ENCODE assay signal across 24 cellular contexts in the genomic region with DNA sequence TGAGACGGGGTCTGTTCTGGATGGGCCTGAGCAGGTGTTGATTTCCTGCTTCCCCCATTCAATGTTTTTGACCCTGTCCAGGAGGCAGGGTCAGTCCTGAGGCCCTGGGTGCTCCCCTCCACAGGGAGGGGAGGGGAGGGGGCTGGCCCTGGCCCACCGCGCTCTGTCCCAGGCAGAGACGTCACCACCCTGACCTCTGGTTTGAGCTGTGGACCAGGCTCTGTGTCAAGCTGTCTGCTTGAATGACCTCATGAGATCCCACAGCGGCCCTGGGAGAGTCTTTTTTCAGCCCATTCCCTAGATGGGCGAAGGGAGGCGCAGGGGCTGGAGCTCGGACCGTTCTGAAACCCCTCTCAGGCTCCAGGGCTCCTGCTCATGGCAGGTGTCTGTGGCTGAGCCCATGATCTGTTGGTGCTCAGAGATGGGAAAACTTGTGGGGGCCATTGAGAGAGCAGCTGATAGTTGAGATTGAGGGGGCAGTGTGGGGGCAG. TPM values are rescaled to one million over a fixed set of nuclear protein-coding genes. Genes with fewer than 3 reads are reported as not detected.
A peak's percentile ranks its signal among the peaks of the same experiment; 100 is the strongest.
DNase-seq lines count a peak whose midpoint lies in the region; ATAC-seq and TF ChIP-seq lines count a peak whose summit lies in the region.
"Had no signal": no experiment of that assay in that cellular context is flagged by ENCODE, and none has a peak within 500 bp of the region (broad histone marks: within the 10 kb centered on the region; RNA-seq: fewer than 3 reads in every experiment).

No MANE protein-coding gene starts in this region.

- H3K9me2 ChIP-seq in GM23338 (ENCODE audit: insufficient read depth) = no peaks in the 10 kb centered on the region

- H2BK12ac ChIP-seq in mesenchymal stem cell (ENCODE audit: low read length in 2 of 2) = no peak overlapping the region

- H4K91ac ChIP-seq in mesenchymal stem cell (ENCODE audit: low read length) = no peak overlapping the region

- DNase-seq in COLO668 (lab: John Stamatoyannopoulos, UW; ENCODE audit: unreplicated experiment) (peak; percentile 22), GM23338 (ENCODE audit: low spot score) (no peak), SK-N-DZ (ENCODE audit: low spot score) (peak; percentile 90), islet precursor cell (peak; percentile 69), activated gamma-delta T cell (lab: John Stamatoyannopoulos, UW) (no peak), mesenchymal stem cell (no peak), MCF 10A (ENCODE audit: unreplicated experiment) (no peak), MG63 (no peak)
- DNase-seq: activated naive CD4-positive, alpha-beta T cell; CD8-positive, alpha-beta memory T cell; central memory CD4-positive, alpha-beta T cell; gastrocnemius medialis; kidney glomerular epithelial cell; naive B cell; NCI-H187; NCI-H446 treated with DMSO at 0.1 percent for 48 hours; ovary; right cardiac atrium; stimulated activated CD8-positive, alpha-beta memory T cell treated with anti-CD3 and anti-CD28 coated beads, Interleukin-4, amount 100 ng/mL, for 48 hours; substantia nigra had no signal

- no peak overlapping the region for H3K4ac ChIP-seq in mesenchymal stem cell (ENCODE audit: low read depth in 1 of 2, low read length in 2 of 2)

- H3K4me3 Mint-ChIP-seq in GM23338 (no peak overlapping the region), MCF 10A (ENCODE audit: unreplicated experiment) (no peak overlapping the region)
- H3K4me3 Mint-ChIP-seq: CD8-positive, alpha-beta memory T cell; naive B cell had no signal

- H3K27ac Mint-ChIP-seq in GM23338 (no peak overlapping the region), MCF 10A (ENCODE audit: low read depth, unreplicated experiment) (no peak overlapping the region)
- H3K27ac Mint-ChIP-seq: CD8-positive, alpha-beta memory T cell had no signal

- TF ChIP-seq CTCF in GM23338 (conservative IDR thresholded peaks at IDR 0.05; ENCODE audit: low read depth in 2 of 2) (no peak), MCF 10A (IDR thresholded peaks at IDR 0.05; ENCODE audit: unreplicated experiment) (no peak)

- H3K79me1 ChIP-seq in mesenchymal stem cell (replicated peaks; ENCODE audit: low read length, poor library complexity, severe bottlenecking) = no peaks in the 10 kb centered on the region

- no peak overlapping the region for H3K14ac ChIP-seq in mesenchymal stem cell (ENCODE audit: low read length in 2 of 2)

- H3K27ac ChIP-seq in GM23338 (ENCODE audit: low read depth) (no peak overlapping the region), mesenchymal stem cell (ENCODE audit: low read length, poor library complexity, severe bottlenecking) (no peak overlapping the region)
- H3K27ac ChIP-seq: gastrocnemius medialis, KMS-11, ovary had no signal

- POLR2A ChIA-PET in MCF 10A (lab: Yijun Ruan, JAX) = no interaction called here

- H2AFZ ChIP-seq in GM23338 (no peak overlapping the region), mesenchymal stem cell (ENCODE audit: low read depth, low read length) (no peak overlapping the region)

- peaks cover 4% of the 10 kb centered on the region; the same call in 2 of the 3 replicates for H3K36me3 Mint-ChIP-seq in GM23338 (ENCODE audit: low read depth)
- H3K36me3 Mint-ChIP-seq in MCF 10A (ENCODE audit: insufficient read depth, unreplicated experiment) = no peaks in the 10 kb centered on the region

- H3K36me3 ChIP-seq in GM23338 (ENCODE audit: insufficient read depth) = no peaks in the 10 kb centered on the region
- no peaks in the 10 kb centered on the region for H3K36me3 ChIP-seq in mesenchymal stem cell (ENCODE audit: control insufficient read depth in 1 of 2, insufficient read depth in 2 of 2, low read depth in 1 of 2, low read length in 2 of 2)
- no peaks in the 10 kb centered on the region for H3K36me3 ChIP-seq in MG63
- H3K36me3 ChIP-seq: gastrocnemius medialis, ovary had no signal

- H3K9me3 ChIP-seq in mesenchymal stem cell (ENCODE audit: control insufficient read depth, low read length) (no peaks in the 10 kb centered on the region), MG63 (no peaks in the 10 kb centered on the region)
- H3K9me3 ChIP-seq: gastrocnemius medialis, ovary had no signal

- H3K4me3 ChIP-seq in GM23338 = no peak overlapping the region
- H3K4me3 ChIP-seq in mesenchymal stem cell (ENCODE audit: insufficient read depth in 1 of 2, low read depth in 1 of 2, low read length in 2 of 2) = no peak overlapping the region
- no peak overlapping the region for H3K4me3 ChIP-seq in MG63
- H3K4me3 ChIP-seq: gastrocnemius medialis, ovary had no signal

- no peaks in the 10 kb centered on the region for H3K4me1 ChIP-seq in GM23338 (ENCODE audit: insufficient read depth)
- no peaks in the 10 kb centered on the region for H3K4me1 ChIP-seq in mesenchymal stem cell (ENCODE audit: control insufficient read depth, insufficient read depth, low read depth, low read length)
- H3K4me1 ChIP-seq: gastrocnemius medialis had no signal

- no peaks in the 10 kb centered on the region for H3F3A ChIP-seq in GM23338 (replicated peaks; ENCODE audit: low read depth)

- H2BK120ac ChIP-seq in mesenchymal stem cell (ENCODE audit: low read depth, low read length) = no peak overlapping the region

- H2BK5ac ChIP-seq in mesenchymal stem cell (ENCODE audit: low read depth, low read length, poor library complexity, severe bottlenecking) = no peak overlapping the region

- ATAC-seq in GM23338 = peak; percentile 46
- ATAC-seq: gastrocnemius medialis, right cardiac atrium had no signal

- H3K9ac ChIP-seq in mesenchymal stem cell (ENCODE audit: low read length) = no peak overlapping the region
- H3K9ac ChIP-seq: KMS-11 had no signal

- WGBS in mesenchymal stem cell = 45% methylated on average over 9 of the region's 9 CpGs

- intact Hi-C loops in MCF 10A (cut with micrococcal nuclease) = no loop called here

- no peaks in the 10 kb centered on the region for H3K79me2 ChIP-seq in GM23338 (replicated peaks; ENCODE audit: insufficient read depth)

- no peak overlapping the region for H3K23ac ChIP-seq in mesenchymal stem cell (ENCODE audit: low read length in 2 of 2)

- H3K27me3 Mint-ChIP-seq in GM23338 (ENCODE audit: insufficient read depth, low read depth, poor library complexity) (peaks cover 13% of the 10 kb centered on the region), MCF 10A (ENCODE audit: insufficient read depth, unreplicated experiment) (peaks cover 23% of the 10 kb centered on the region)

- H3K4me1 Mint-ChIP-seq in GM23338 (peaks cover 7% of the 10 kb centered on the region), MCF 10A (ENCODE audit: insufficient read depth, unreplicated experiment) (no peaks in the 10 kb centered on the region)

- H3K4me2 ChIP-seq in GM23338 (no peak overlapping the region), mesenchymal stem cell (ENCODE audit: low read length, poor library complexity, severe bottlenecking) (no peak overlapping the region)
- H3K4me2 ChIP-seq: KMS-11 had no signal

- H3K18ac ChIP-seq in mesenchymal stem cell (ENCODE audit: low read depth in 1 of 2, low read length in 2 of 2) = no peak overlapping the region

- H4K20me1 ChIP-seq in GM23338 (replicated peaks; ENCODE audit: insufficient read depth) = no peaks in the 10 kb centered on the region

- H3K9me3 Mint-ChIP-seq in GM23338 (peaks cover 4% of the 10 kb centered on the region), MCF 10A (ENCODE audit: unreplicated experiment) (peaks cover 8% of the 10 kb centered on the region)

- CTCF ChIA-PET in MCF 10A (lab: Yijun Ruan, JAX) = no interaction called here

- H2BK15ac ChIP-seq in mesenchymal stem cell (ENCODE audit: low read depth, poor library complexity, severe bottlenecking) = no peak overlapping the region

- no TSS peak for BruUV-seq in MCF 10A (replicated peaks; lab: Mats Ljungman, UMichigan)

- no peak overlapping the region for H4K8ac ChIP-seq in mesenchymal stem cell (ENCODE audit: low read length)

- no peaks in the 10 kb centered on the region for H3K27me3 ChIP-seq in GM23338 (ENCODE audit: insufficient read depth)
- H3K27me3 ChIP-seq in mesenchymal stem cell (ENCODE audit: control insufficient read depth in 1 of 2, insufficient read depth in 1 of 2, low read length in 2 of 2) = peaks cover 28 to 48% of the 10 kb centered on the region in 2 experiments
- H3K27me3 ChIP-seq in MG63 = no peaks in the 10 kb centered on the region
- H3K27me3 ChIP-seq: ovary had no signal

- H2AK5ac ChIP-seq in mesenchymal stem cell (ENCODE audit: low read length, severe bottlenecking) = no peak overlapping the region

RNA-seq across cellular contexts. Expression of gene LKAAEAR1, which starts 8.9 kb away (rescaled TPM):
- 1.1 TPM in 1 of 2 replicates, not detected in the other for total RNA-seq in GM23338 (2014; rRNA removed; shearing (Covaris generic))
- 1.8 and 2.4 TPM in 2 replicates for polyA plus RNA-seq in GM23338 (2016; fragmentation: Nextera tagmentation; extraction: Ambion mirVana)
- polyA plus RNA-seq in SK-N-DZ (2014; cell fraction: cytosol; rRNA removed) = not detected in 2 replicates
- polyA plus RNA-seq in SK-N-DZ (2014; cell fraction: nucleus; rRNA removed) = not detected in 2 replicates
- polyA plus RNA-seq in mesenchymal stem cell (2013, experiment 1 of 2) = 0.08 TPM
- not detected for polyA plus RNA-seq in mesenchymal stem cell (2013, experiment 2 of 2)
- total RNA-seq in MCF 10A (2022) = not detected in 2 replicates
- total RNA-seq in MG63 (2014; rRNA removed; shearing (Covaris generic); ENCODE audit: low replicate concordance) = 5.0 and 9.9 TPM in 2 replicates
- total RNA-seq: Daoy, epithelial cell of proximal tubule, gastrocnemius medialis, ureter had no signal
- polyA plus RNA-seq: ovary had no signal

RNA-seq across cellular contexts. Expression of gene OPRL1, which starts 13.2 kb away (rescaled TPM):
- total RNA-seq in GM23338 (2014; rRNA removed; shearing (Covaris generic)) = 0.74 and 1.1 TPM in 2 replicates
- 0.24 and 0.27 TPM in 2 replicates for polyA plus RNA-seq in GM23338 (2016; fragmentation: Nextera tagmentation; extraction: Ambion mirVana)
- polyA plus RNA-seq in SK-N-DZ (2014; cell fraction: cytosol; rRNA removed) = 14.7 and 15.5 TPM in 2 replicates
- 7.1 and 11.7 TPM in 2 replicates for polyA plus RNA-seq in SK-N-DZ (2014; cell fraction: nucleus; rRNA removed)
- 0.54 TPM for polyA plus RNA-seq in mesenchymal stem cell (2013, experiment 1 of 2)
- polyA plus RNA-seq in mesenchymal stem cell (2013, experiment 2 of 2) = 0.40 TPM
- 0.12 and 0.15 TPM in 2 replicates for total RNA-seq in MCF 10A (2022)
- total RNA-seq in MG63 (2014; rRNA removed; shearing (Covaris generic); ENCODE audit: low replicate concordance) = 1.2 and 3.9 TPM in 2 replicates

RNA-seq across cellular contexts. Expression of gene RGS19, which starts 13.7 kb away (rescaled TPM):
- total RNA-seq in GM23338 (2014; rRNA removed; shearing (Covaris generic)) = 15.0 and 19.7 TPM in 2 replicates
- 12.5 and 13.1 TPM in 2 replicates for polyA plus RNA-seq in GM23338 (2016; fragmentation: Nextera tagmentation; extraction: Ambion mirVana)
- 30.3 and 30.4 TPM in 2 replicates for polyA plus RNA-seq in SK-N-DZ (2014; cell fraction: cytosol; rRNA removed)
- 28.4 and 31.8 TPM in 2 replicates for polyA plus RNA-seq in SK-N-DZ (2014; cell fraction: nucleus; rRNA removed)
- 11.6 TPM for polyA plus RNA-seq in mesenchymal stem cell (2013, experiment 1 of 2)
- 13.4 TPM for polyA plus RNA-seq in mesenchymal stem cell (2013, experiment 2 of 2)
- 8.2 and 8.8 TPM in 2 replicates for total RNA-seq in MCF 10A (2022)
- total RNA-seq in MG63 (2014; rRNA removed; shearing (Covaris generic); ENCODE audit: low replicate concordance) = 20.2 and 40.9 TPM in 2 replicates

RNA-seq across cellular contexts. Expression of gene NPBWR2, which starts 14.3 kb away (rescaled TPM):
- not detected in 2 replicates for total RNA-seq in GM23338 (2014; rRNA removed; shearing (Covaris generic))
- not detected in 2 replicates for polyA plus RNA-seq in GM23338 (2016; fragmentation: Nextera tagmentation; extraction: Ambion mirVana)
- not detected in 2 replicates for polyA plus RNA-seq in SK-N-DZ (2014; cell fraction: cytosol; rRNA removed)
- polyA plus RNA-seq in SK-N-DZ (2014; cell fraction: nucleus; rRNA removed) = not detected in 2 replicates
- not detected for polyA plus RNA-seq in mesenchymal stem cell (2013, experiment 1 of 2)
- polyA plus RNA-seq in mesenchymal stem cell (2013, experiment 2 of 2) = not detected
- not detected in 2 replicates for total RNA-seq in MCF 10A (2022)
- total RNA-seq in MG63 (2014; rRNA removed; shearing (Covaris generic); ENCODE audit: low replicate concordance) = not detected in 2 replicates
- total RNA-seq: CD8-positive, alpha-beta memory T cell; Daoy; epithelial cell of proximal tubule; gastrocnemius medialis; ovary; right cardiac atrium; ureter had no signal
- polyA plus RNA-seq: CD8-positive, alpha-beta memory T cell; ovary; right cardiac atrium had no signal

RNA-seq across cellular contexts. Expression of gene TCEA2, which starts 30.1 kb away (rescaled TPM):
- 15.0 and 21.0 TPM in 2 replicates for total RNA-seq in GM23338 (2014; rRNA removed; shearing (Covaris generic))
- 54.4 and 58.9 TPM in 2 replicates for polyA plus RNA-seq in GM23338 (2016; fragmentation: Nextera tagmentation; extraction: Ambion mirVana)
- 33.1 and 37.2 TPM in 2 replicates for polyA plus RNA-seq in SK-N-DZ (2014; cell fraction: cytosol; rRNA removed)
- 164 and 170 TPM in 2 replicates for polyA plus RNA-seq in SK-N-DZ (2014; cell fraction: nucleus; rRNA removed)
- polyA plus RNA-seq in mesenchymal stem cell (2013, experiment 1 of 2) = 57.9 TPM
- polyA plus RNA-seq in mesenchymal stem cell (2013, experiment 2 of 2) = 60.9 TPM
- total RNA-seq in MCF 10A (2022) = 30.8 and 39.7 TPM in 2 replicates
- 37.8 and 48.0 TPM in 2 replicates for total RNA-seq in MG63 (2014; rRNA removed; shearing (Covaris generic); ENCODE audit: low replicate concordance)

Comparison
In these comparisons a context has a peak if more than half of its experiments do, and no peak if none do; other contexts are left out.
1. DNase-seq: peak in COLO668 (single experiment), SK-N-DZ (single experiment) and islet precursor cell (single experiment); none in GM23338 (single experiment), activated gamma-delta T cell (single experiment), mesenchymal stem cell (single experiment), MCF 10A (single experiment) and MG63 (single experiment).